Comparison of ENCODE assay signal across 1 cellular context in genomic region chr17:74677558-74678466, GRCh38.
TF ChIP-seq lines count a peak whose summit lies in the region.

No MANE protein-coding gene starts in this region.

TF ChIP-seq in GM23338, 12 proteins besides CTCF, POLR2A, EP300 and RAD21 (continued from another document):
- TF ChIP-seq ZNF462 (CRISPR knock-in tag; IDR thresholded peaks at IDR 0.05) (no peak), NANOG (IDR thresholded peaks at IDR 0.05; ENCODE audit: borderline replicate concordance) (no peak), STAT1 (IDR thresholded peaks at IDR 0.05; ENCODE audit: unreplicated experiment) (no peak), POLR2AphosphoS5 (IDR thresholded peaks at IDR 0.05; ENCODE audit: low read depth) (no peak), CREB1 (CRISPR knock-in tag; IDR thresholded peaks at IDR 0.05; ENCODE audit: low read depth) (no peak), EZH2phosphoT487 (IDR thresholded peaks at IDR 0.05; ENCODE audit: unreplicated experiment) (no peak)
